ENCODE assay signal across 1 cellular context in genomic region chr1:182839209-182840065, GRCh38.
TF ChIP-seq lines count a peak whose summit lies in the region.

Gene DHX9, plus strand, starts transcription at chr1:182839347. Its CDS starts 3,220 bp downstream, at chr1:182842567.

TF ChIP-seq in HepG2, 621 proteins besides CTCF, POLR2A, EP300 and RAD21 (continued from another document and continues in another):
- no peak; a peak in 1 of 4 replicates for TF ChIP-seq ATF4 (CRISPR knock-in tag; IDR thresholded peaks at IDR 0.05)
- TF ChIP-seq IKZF5 (CRISPR knock-in tag; IDR thresholded peaks at IDR 0.05): no peak; the same call in 1 of the 2 replicates
- no peak for TF ChIP-seq ESRRA (CRISPR knock-in tag; IDR thresholded peaks at IDR 0.05; ENCODE audit: low read depth)
- TF ChIP-seq KAT7 (CRISPR knock-in tag; IDR thresholded peaks at IDR 0.05; ENCODE audit: borderline replicate concordance): no peak
- peak; percentile 83 for TF ChIP-seq YY1 (IDR thresholded peaks at IDR 0.05; ENCODE audit: insufficient read depth, insufficient replicate concordance, low read depth, low read length)
- peak; percentile 89 for TF ChIP-seq GMEB1 (CRISPR knock-in tag; IDR thresholded peaks at IDR 0.05; ENCODE audit: borderline replicate concordance)
- TF ChIP-seq POLR2G (IDR thresholded peaks at IDR 0.05; ENCODE audit: low read depth, low read length): peak; percentile 96
- TF ChIP-seq ZNF577 (CRISPR knock-in tag; IDR thresholded peaks at IDR 0.05; ENCODE audit: borderline replicate concordance, low read depth): no peak
- no peak for TF ChIP-seq HNRNPH1 (optimal IDR thresholded peaks at IDR 0.05; ENCODE audit: low read depth, low read length)
- peak; percentile 42 for TF ChIP-seq ZFP91 (CRISPR knock-in tag; IDR thresholded peaks at IDR 0.05; ENCODE audit: borderline replicate concordance)
- TF ChIP-seq SMAD1 (CRISPR knock-in tag; IDR thresholded peaks at IDR 0.05; ENCODE audit: borderline replicate concordance, low read depth): no peak
- TF ChIP-seq ARID5B (CRISPR knock-in tag; IDR thresholded peaks at IDR 0.05): no peak; the same call in 1 of the 2 replicates
- TF ChIP-seq MAFK (conservative IDR thresholded peaks at IDR 0.05 in 1 of 2, IDR thresholded peaks at IDR 0.05 in 1 of 2; ENCODE audit: low read length in 2 of 2): no peak
- no peak for TF ChIP-seq ZBTB7B (CRISPR knock-in tag; IDR thresholded peaks at IDR 0.05)
- TF ChIP-seq PAX8 (CRISPR knock-in tag; IDR thresholded peaks at IDR 0.05; ENCODE audit: borderline replicate concordance): no peak; the same call in 1 of the 2 replicates
- TF ChIP-seq ARID3A (IDR thresholded peaks at IDR 0.05; ENCODE audit: low read depth, low read length): no peak
- TF ChIP-seq ZNF235 (CRISPR knock-in tag; IDR thresholded peaks at IDR 0.05; ENCODE audit: borderline replicate concordance): peak; percentile 79; the same call in 1 of the 2 replicates
- TF ChIP-seq HMGXB3 (CRISPR knock-in tag; IDR thresholded peaks at IDR 0.05; ENCODE audit: borderline replicate concordance): 0 out of 2 replicates have a peak, but pooled peaks have one; percentile 38
- TF ChIP-seq NR1H2 (CRISPR knock-in tag; IDR thresholded peaks at IDR 0.05; ENCODE audit: borderline replicate concordance, low read depth): no peak
- TF ChIP-seq GLI4 (CRISPR knock-in tag; IDR thresholded peaks at IDR 0.05; ENCODE audit: borderline replicate concordance): 0 out of 2 replicates have a peak, but pooled peaks have one; percentile 14
- peak; percentile 50; the same call in 1 of the 2 replicates for TF ChIP-seq ZNF724P (CRISPR knock-in tag; IDR thresholded peaks at IDR 0.05; ENCODE audit: borderline replicate concordance)
- TF ChIP-seq BCL3 (CRISPR knock-in tag; IDR thresholded peaks at IDR 0.05): peak; percentile 78
- no peak; the same call in 1 of the 2 replicates for TF ChIP-seq ZNF709 (CRISPR knock-in tag; IDR thresholded peaks at IDR 0.05)
- TF ChIP-seq GLMP (CRISPR knock-in tag; IDR thresholded peaks at IDR 0.05; ENCODE audit: borderline replicate concordance): no peak
- TF ChIP-seq LRRFIP1 (CRISPR knock-in tag; conservative IDR thresholded peaks at IDR 0.05): no peak
- TF ChIP-seq ZNF354B (CRISPR knock-in tag; IDR thresholded peaks at IDR 0.05): no peak
- TF ChIP-seq ZNF331 (CRISPR knock-in tag; IDR thresholded peaks at IDR 0.05): no peak
- TF ChIP-seq UBTF (CRISPR knock-in tag; IDR thresholded peaks at IDR 0.05): peak; percentile 83; the same call in 1 of the 2 replicates
